ENCODE assay signal across 1 cellular context in genomic region chr16:53882310-53882709, GRCh38.
TF ChIP-seq lines count a peak whose summit lies in the region.

No MANE protein-coding gene starts in this region.

TF ChIP-seq in WTC11, 78 proteins besides CTCF, POLR2A, EP300 and RAD21 (continued from another document):
- TF ChIP-seq, protein P1, sequence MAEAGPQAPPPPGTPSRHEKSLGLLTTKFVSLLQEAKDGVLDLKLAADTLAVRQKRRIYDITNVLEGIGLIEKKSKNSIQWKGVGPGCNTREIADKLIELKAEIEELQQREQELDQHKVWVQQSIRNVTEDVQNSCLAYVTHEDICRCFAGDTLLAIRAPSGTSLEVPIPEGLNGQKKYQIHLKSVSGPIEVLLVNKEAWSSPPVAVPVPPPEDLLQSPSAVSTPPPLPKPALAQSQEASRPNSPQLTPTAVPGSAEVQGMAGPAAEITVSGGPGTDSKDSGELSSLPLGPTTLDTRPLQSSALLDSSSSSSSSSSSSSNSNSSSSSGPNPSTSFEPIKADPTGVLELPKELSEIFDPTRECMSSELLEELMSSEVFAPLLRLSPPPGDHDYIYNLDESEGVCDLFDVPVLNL (CRISPR knock-in tag; IDR thresholded peaks at IDR 0.05; ENCODE audit: borderline replicate concordance, low read depth) = no peak
- no peak for TF ChIP-seq NFE2L1 (CRISPR knock-in tag; IDR thresholded peaks at IDR 0.05)
- no peak for TF ChIP-seq GRHL2 (CRISPR knock-in tag; IDR thresholded peaks at IDR 0.05; ENCODE audit: insufficient replicate concordance, severe bottlenecking)
- no peak for TF ChIP-seq TEAD1 (CRISPR knock-in tag; IDR thresholded peaks at IDR 0.05)
- no peak for TF ChIP-seq ZNF219 (CRISPR knock-in tag; IDR thresholded peaks at IDR 0.05; ENCODE audit: borderline replicate concordance)
- TF ChIP-seq MYBL2 (CRISPR knock-in tag; IDR thresholded peaks at IDR 0.05) = no peak
- no peak for TF ChIP-seq JUN (CRISPR knock-in tag; IDR thresholded peaks at IDR 0.05)
